Comparison of ENCODE assay signal across 24 cellular contexts in genomic region chr6:108454356-108454755, GRCh38.
"Had no signal": no experiment of that assay in that cellular context is flagged by ENCODE, and none has a peak within 500 bp of the region (broad histone marks: within the 10 kb centered on the region; RNA-seq: fewer than 3 reads in every experiment).

No MANE protein-coding gene starts in this region.

- H3K27ac ChIP-seq: left lung, sigmoid colon, thoracic aorta, upper lobe of right lung, WERI-Rb-1 had no signal

- H3K36me3 ChIP-seq: left lung, sigmoid colon, spleen, thoracic aorta, upper lobe of right lung, WERI-Rb-1 had no signal

- H3K9me3 ChIP-seq: left lung, sigmoid colon, spleen, thoracic aorta, upper lobe of right lung had no signal

- FAIRE-seq: bronchial epithelial cell, TTC549 had no signal

- DNase-seq: activated CD4-positive, alpha-beta T cell treated with anti-CD3 and anti-CD28 coated beads, Interleukin-2, amount 10 ng/mL, durations not matched to agents 7 days and 5 days; activated CD4-positive, CD25-positive, alpha-beta regulatory T cell treated with anti-CD3 and anti-CD28 coated beads, Interleukin-2, amount 50 U/mL, for 72 hours; activated CD8-positive, alpha-beta memory T cell treated with anti-CD3 and anti-CD28 coated beads, Interleukin-2, amount 10 ng/mL, durations not matched to agents 7 days and 5 days; activated CD8-positive, alpha-beta T cell treated with anti-CD3 and anti-CD28 coated beads for 36 hours; activated gamma-delta T cell treated with Interleukin-2 at 50 U/mL for 16 hours; activated T-cell treated with anti-CD3 and anti-CD28 coated beads for 4 hours; effector CD8-positive, alpha-beta T cell; foreskin melanocyte; immature natural killer cell; left lung; naive B cell; occipital lobe; retina; sigmoid colon; spleen; stimulated activated CD4-positive, alpha-beta T cell treated with anti-CD3 and anti-CD28 coated beads, Interleukin-4, amount 100 ng/mL, for 24 hours; stimulated activated naive CD4-positive, alpha-beta T cell treated with Interleukin-2 at 50 U/mL for 16 hours; T-cell; upper lobe of right lung; WERI-Rb-1 had no signal

- H3K27me3 ChIP-seq: left lung, sigmoid colon, spleen, upper lobe of right lung had no signal

- ATAC-seq: activated CD8-positive, alpha-beta T cell treated with anti-CD3 and anti-CD28 coated beads for 36 hours; esophagus mucosa; T-cell; upper lobe of right lung had no signal

- H3K4me3 ChIP-seq: left lung, sigmoid colon, spleen, thoracic aorta, upper lobe of right lung had no signal
